In the genomic region with DNA sequence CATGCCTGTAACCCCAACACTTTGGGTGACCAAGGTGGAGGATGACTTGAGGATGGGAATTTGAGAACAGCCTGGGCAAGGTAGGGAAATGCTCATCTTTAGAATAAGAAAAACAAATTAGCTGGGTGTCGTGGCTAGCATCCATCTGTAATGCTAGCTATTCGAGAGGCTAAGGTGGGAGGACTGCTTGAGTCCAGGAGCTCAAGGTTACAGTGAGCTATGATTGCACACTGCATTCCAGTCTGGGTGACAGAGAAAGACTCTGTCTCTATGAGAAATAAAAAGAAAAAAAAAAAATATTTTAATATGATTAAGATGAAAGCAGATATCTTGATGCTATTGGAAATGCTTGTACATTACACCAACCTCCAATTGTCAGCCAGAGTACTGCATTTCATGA, we compare ENCODE assay signal across 28 cellular contexts.
"Had no signal": no experiment of that assay in that cellular context is flagged by ENCODE, and none has a peak within 500 bp of the region (broad histone marks: within the 10 kb centered on the region; RNA-seq: fewer than 3 reads in every experiment).

No MANE protein-coding gene starts in this region.

- H3K27me3 ChIP-seq: stomach, suprapubic skin, testis, thyroid gland, tibial artery, tibial nerve, transverse colon, upper lobe of left lung, upper lobe of right lung, uterus, vagina had no signal

- H3K4me1 Mint-ChIP-seq: stimulated activated effector memory CD8-positive, alpha-beta T cell treated with anti-CD3 and anti-CD28 coated beads, Interleukin-12 subunit alpha, Interleukin-12 subunit beta, amount 100 ng/mL, for 72 hours; stimulated activated memory B cell treated with anti-CD40 and anti-IgM and Interleukin-4, amounts not matched to agents 10 μg/mL and 1 μg/mL and 100 μg/mL, for 72 hours; stimulated activated naive B cell treated with anti-CD40 and anti-IgM and Interleukin-4, amounts not matched to agents 10 μg/mL and 1 μg/mL and 100 μg/mL, for 72 hours had no signal

- H3K9me3 Mint-ChIP-seq: stimulated activated effector memory CD8-positive, alpha-beta T cell treated with anti-CD3 and anti-CD28 coated beads, Interleukin-12 subunit alpha, Interleukin-12 subunit beta, amount 100 ng/mL, for 72 hours; stimulated activated memory B cell treated with anti-CD40 and anti-IgM and Interleukin-4, amounts not matched to agents 10 μg/mL and 1 μg/mL and 100 μg/mL, for 72 hours; stimulated activated naive B cell treated with anti-CD40 and anti-IgM and Interleukin-4, amounts not matched to agents 10 μg/mL and 1 μg/mL and 100 μg/mL, for 72 hours; stimulated activated naive CD8-positive, alpha-beta T cell treated with anti-CD3 and anti-CD28 coated beads, Interleukin-15, amount 100 ng/mL, for 72 hours; stimulated activated naive CD8-positive, alpha-beta T cell treated with anti-CD3 and anti-CD28 coated beads, Interleukin-15, Interleukin-2, amounts not matched to agents 100 ng/mL and 50 ng/mL, for 24 hours had no signal

- H3K9me3 ChIP-seq: stomach, suprapubic skin, testis, thoracic aorta, thyroid gland, tibial artery, tibial nerve, transverse colon, upper lobe of left lung, upper lobe of right lung, uterus, vagina had no signal

- H3K4me3 ChIP-seq: stomach, suprapubic skin, testis, thoracic aorta, thyroid gland, tibial artery, tibial nerve, transverse colon, upper lobe of left lung, upper lobe of right lung, uterus, vagina had no signal

- H3K4me1 ChIP-seq: stomach, suprapubic skin, testis, thyroid gland, tibial artery, tibial nerve, transverse colon, upper lobe of left lung, upper lobe of right lung, uterus, vagina had no signal

- H3K27me3 Mint-ChIP-seq: type B pancreatic cell had no signal

- DNase-seq: stimulated activated CD4-positive, alpha-beta T cell treated with anti-CD3 and anti-CD28 coated beads, Interleukin-2, amount 100 ng/mL, for 48 hours; stimulated activated CD4-positive, alpha-beta T cell treated with anti-CD3 and anti-CD28 coated beads, Interleukin-4, amount 100 ng/mL, for 1 hour; stimulated activated CD4-positive, alpha-beta T cell treated with anti-CD3 and anti-CD28 coated beads, Interleukin-4, amount 100 ng/mL, for 24 hours; stimulated activated CD4-positive, alpha-beta T cell treated with anti-CD3 and anti-CD28 coated beads, Interleukin-4, amount 100 ng/mL, for 4 hours; stimulated activated CD8-positive, alpha-beta memory T cell treated with anti-CD3 and anti-CD28 coated beads, Interleukin-4, amount 100 ng/mL, for 48 hours; stimulated activated naive B cell treated with anti-CD40 and anti-IgM and Interleukin-4, amounts not matched to agents 10 μg/mL and 1 μg/mL and 100 μg/mL, for 72 hours; stimulated activated naive CD4-positive, alpha-beta T cell; stimulated activated naive CD4-positive, alpha-beta T cell treated with Interleukin-2 at 50 U/mL for 16 hours; stimulated activated naive CD8-positive, alpha-beta T cell treated with anti-CD3 and anti-CD28 coated beads, Interleukin-15, amount 100 ng/mL, for 72 hours; stimulated activated naive CD8-positive, alpha-beta T cell treated with anti-CD3 and anti-CD28 coated beads, Interleukin-15, Interleukin-2, amounts not matched to agents 100 U/mL and 50 U/mL, for 24 hours; stomach; substantia nigra; testis; thyroid gland; tibial artery; transverse colon; upper lobe of left lung; upper lobe of right lung; uterus had no signal

- H3K27ac ChIP-seq: stomach, suprapubic skin, testis, thoracic aorta, thyroid gland, tibial artery, tibial nerve, transverse colon, upper lobe of left lung, upper lobe of right lung, uterus, vagina had no signal

- FAIRE-seq: urothelium cell line had no signal

- H3K36me3 ChIP-seq: stomach, suprapubic skin, thoracic aorta, thyroid gland, tibial artery, tibial nerve, transverse colon, upper lobe of left lung, upper lobe of right lung, uterus, vagina had no signal

- H3K4me3 Mint-ChIP-seq: stimulated activated effector memory CD8-positive, alpha-beta T cell treated with anti-CD3 and anti-CD28 coated beads, Interleukin-12 subunit alpha, Interleukin-12 subunit beta, amount 100 ng/mL, for 72 hours; stimulated activated memory B cell treated with anti-CD40 and anti-IgM and Interleukin-4, amounts not matched to agents 10 μg/mL and 1 μg/mL and 100 μg/mL, for 72 hours; stimulated activated naive B cell treated with anti-CD40 and anti-IgM and Interleukin-4, amounts not matched to agents 10 μg/mL and 1 μg/mL and 100 μg/mL, for 72 hours; stimulated activated naive CD8-positive, alpha-beta T cell treated with anti-CD3 and anti-CD28 coated beads, Interleukin-15, amount 100 ng/mL, for 72 hours; stimulated activated naive CD8-positive, alpha-beta T cell treated with anti-CD3 and anti-CD28 coated beads, Interleukin-15, Interleukin-2, amounts not matched to agents 100 ng/mL and 50 ng/mL, for 24 hours; type B pancreatic cell had no signal

- H3K27ac Mint-ChIP-seq: stimulated activated effector memory CD8-positive, alpha-beta T cell treated with anti-CD3 and anti-CD28 coated beads, Interleukin-12 subunit alpha, Interleukin-12 subunit beta, amount 100 ng/mL, for 72 hours; stimulated activated memory B cell treated with anti-CD40 and anti-IgM and Interleukin-4, amounts not matched to agents 10 μg/mL and 1 μg/mL and 100 μg/mL, for 72 hours; stimulated activated naive B cell treated with anti-CD40 and anti-IgM and Interleukin-4, amounts not matched to agents 10 μg/mL and 1 μg/mL and 100 μg/mL, for 72 hours; stimulated activated naive CD8-positive, alpha-beta T cell treated with anti-CD3 and anti-CD28 coated beads, Interleukin-15, amount 100 ng/mL, for 72 hours; stimulated activated naive CD8-positive, alpha-beta T cell treated with anti-CD3 and anti-CD28 coated beads, Interleukin-15, Interleukin-2, amounts not matched to agents 100 ng/mL and 50 ng/mL, for 24 hours; type B pancreatic cell had no signal

- H3K36me3 Mint-ChIP-seq: stimulated activated effector memory CD8-positive, alpha-beta T cell treated with anti-CD3 and anti-CD28 coated beads, Interleukin-12 subunit alpha, Interleukin-12 subunit beta, amount 100 ng/mL, for 72 hours; stimulated activated memory B cell treated with anti-CD40 and anti-IgM and Interleukin-4, amounts not matched to agents 10 μg/mL and 1 μg/mL and 100 μg/mL, for 72 hours; stimulated activated naive B cell treated with anti-CD40 and anti-IgM and Interleukin-4, amounts not matched to agents 10 μg/mL and 1 μg/mL and 100 μg/mL, for 72 hours; type B pancreatic cell had no signal

- ATAC-seq: stimulated activated effector memory CD8-positive, alpha-beta T cell treated with anti-CD3 and anti-CD28 coated beads, Interleukin-12 subunit alpha, Interleukin-12 subunit beta, amount 100 ng/mL, for 72 hours; stimulated activated memory B cell treated with anti-CD40 and anti-IgM and Interleukin-4, amounts not matched to agents 10 μg/mL and 1 μg/mL and 100 μg/mL, for 72 hours; stimulated activated naive B cell treated with anti-CD40 and anti-IgM and Interleukin-4, amounts not matched to agents 10 μg/mL and 1 μg/mL and 100 μg/mL, for 72 hours; stimulated activated naive CD8-positive, alpha-beta T cell treated with anti-CD3 and anti-CD28 coated beads, Interleukin-15, amount 100 ng/mL, for 72 hours; stimulated activated naive CD8-positive, alpha-beta T cell treated with anti-CD3 and anti-CD28 coated beads, Interleukin-15, Interleukin-2, amounts not matched to agents 100 U/mL and 50 U/mL, for 24 hours; upper lobe of right lung had no signal
